10 cellular contexts compared by ENCODE assay signal in genomic region chr4:145720656-145721055, GRCh38.
DNase-seq lines count a peak whose midpoint lies in the region; ATAC-seq lines count a peak whose summit lies in the region.
"Had no signal": no experiment of that assay in that cellular context is flagged by ENCODE, and none has a peak within 500 bp of the region (broad histone marks: within the 10 kb centered on the region; RNA-seq: fewer than 3 reads in every experiment).

No MANE protein-coding gene starts in this region.

- H3K27me3 Mint-ChIP-seq in activated naive CD4-positive, alpha-beta T cell treated with anti-CD3 and anti-CD28 coated beads, Interleukin-2, amount 50 U/mL, for 24 hours: peaks cover 8% of the 10 kb centered on the region
- H3K27me3 Mint-ChIP-seq in activated naive CD4-positive, alpha-beta T cell treated with anti-CD3 and anti-CD28 coated beads, Interleukin-2, amount 10 ng/mL, durations not matched to agents 7 days and 5 days: peaks cover 4% of the 10 kb centered on the region
- peaks cover 19 to 28% of the 10 kb centered on the region in 2 donors for H3K27me3 Mint-ChIP-seq in stimulated activated naive B cell treated with anti-CD40 and anti-IgM and Interleukin-4, amounts not matched to agents 10 μg/mL and 1 μg/mL and 100 μg/mL, for 72 hours

- peak overlapping the region; percentile 19 for H3K27ac Mint-ChIP-seq in activated naive CD4-positive, alpha-beta T cell treated with anti-CD3 and anti-CD28 coated beads, Interleukin-2, amount 50 U/mL, for 24 hours
- H3K27ac Mint-ChIP-seq in activated naive CD4-positive, alpha-beta T cell treated with anti-CD3 and anti-CD28 coated beads, Interleukin-2, amount 10 ng/mL, durations not matched to agents 7 days and 5 days: no peak overlapping the region
- H3K27ac Mint-ChIP-seq in stimulated activated naive B cell treated with anti-CD40 and anti-IgM and Interleukin-4, amounts not matched to agents 10 μg/mL and 1 μg/mL and 100 μg/mL, for 72 hours: no peak overlapping the region

- H3K4me1 Mint-ChIP-seq in activated naive CD4-positive, alpha-beta T cell treated with anti-CD3 and anti-CD28 coated beads, Interleukin-2, amount 50 U/mL, for 24 hours: peaks cover 12% of the 10 kb centered on the region
- peaks cover 11% of the 10 kb centered on the region for H3K4me1 Mint-ChIP-seq in activated naive CD4-positive, alpha-beta T cell treated with anti-CD3 and anti-CD28 coated beads, Interleukin-2, amount 10 ng/mL, durations not matched to agents 7 days and 5 days
- H3K4me1 Mint-ChIP-seq in stimulated activated naive B cell treated with anti-CD40 and anti-IgM and Interleukin-4, amounts not matched to agents 10 μg/mL and 1 μg/mL and 100 μg/mL, for 72 hours: peaks cover 11 to 14% of the 10 kb centered on the region in 2 donors

- no peak for DNase-seq in activated naive CD4-positive, alpha-beta T cell treated with anti-CD3 and anti-CD28 coated beads, Interleukin-2, amount 10 ng/mL, durations not matched to agents 7 days and 5 days
- no peak for DNase-seq in stimulated activated naive B cell treated with anti-CD40 and anti-IgM and Interleukin-4, amounts not matched to agents 10 μg/mL and 1 μg/mL and 100 μg/mL, for 72 hours
- DNase-seq in GOT3 (lab: John Stamatoyannopoulos, UW) (no peak), C1 segment of cervical spinal cord (lab: John Stamatoyannopoulos, UW) (no peak), NCI-H82 treated with DMSO at 0.1 percent for 48 hours (lab: John Stamatoyannopoulos, UW; ENCODE audit: unreplicated experiment) (no peak)
- DNase-seq: foreskin melanocyte, NCI-H510A treated with DMSO at 0.1 percent for 48 hours had no signal

- no peaks in the 10 kb centered on the region for H3K36me3 Mint-ChIP-seq in activated naive CD4-positive, alpha-beta T cell treated with anti-CD3 and anti-CD28 coated beads, Interleukin-2, amount 50 U/mL, for 24 hours
- no peaks in the 10 kb centered on the region for H3K36me3 Mint-ChIP-seq in activated naive CD4-positive, alpha-beta T cell treated with anti-CD3 and anti-CD28 coated beads, Interleukin-2, amount 10 ng/mL, durations not matched to agents 7 days and 5 days
- H3K36me3 Mint-ChIP-seq in stimulated activated naive B cell treated with anti-CD40 and anti-IgM and Interleukin-4, amounts not matched to agents 10 μg/mL and 1 μg/mL and 100 μg/mL, for 72 hours: no peaks in the 10 kb centered on the region

- H3K9me3 Mint-ChIP-seq in activated naive CD4-positive, alpha-beta T cell treated with anti-CD3 and anti-CD28 coated beads, Interleukin-2, amount 50 U/mL, for 24 hours: no peaks in the 10 kb centered on the region
- no peaks in the 10 kb centered on the region for H3K9me3 Mint-ChIP-seq in activated naive CD4-positive, alpha-beta T cell treated with anti-CD3 and anti-CD28 coated beads, Interleukin-2, amount 10 ng/mL, durations not matched to agents 7 days and 5 days
- no peaks in the 10 kb centered on the region for H3K9me3 Mint-ChIP-seq in stimulated activated naive B cell treated with anti-CD40 and anti-IgM and Interleukin-4, amounts not matched to agents 10 μg/mL and 1 μg/mL and 100 μg/mL, for 72 hours

- ATAC-seq in HG02759 (IDR thresholded peaks at IDR 0.05; ENCODE audit: unreplicated experiment) (peak; percentile 40), HG03571 (IDR thresholded peaks at IDR 0.05; ENCODE audit: unreplicated experiment) (peak; percentile 14)
- peak; percentile 50 to 69 for ATAC-seq in stimulated activated naive B cell treated with anti-CD40 and anti-IgM and Interleukin-4, amounts not matched to agents 10 μg/mL and 1 μg/mL and 100 μg/mL, for 72 hours (replicated peaks)

- CTCF ChIA-PET in activated naive CD4-positive, alpha-beta T cell treated with anti-CD3 and anti-CD28 coated beads, Interleukin-2, amount 10 ng/mL, durations not matched to agents 7 days and 5 days (lab: Charles Lee): no interaction called here

- no peak overlapping the region for H3K4me3 Mint-ChIP-seq in activated naive CD4-positive, alpha-beta T cell treated with anti-CD3 and anti-CD28 coated beads, Interleukin-2, amount 50 U/mL, for 24 hours
- no peak overlapping the region for H3K4me3 Mint-ChIP-seq in activated naive CD4-positive, alpha-beta T cell treated with anti-CD3 and anti-CD28 coated beads, Interleukin-2, amount 10 ng/mL, durations not matched to agents 7 days and 5 days
- H3K4me3 Mint-ChIP-seq in stimulated activated naive B cell treated with anti-CD40 and anti-IgM and Interleukin-4, amounts not matched to agents 10 μg/mL and 1 μg/mL and 100 μg/mL, for 72 hours: peak overlapping the region in 1 of 2 donors; percentile 25
